ENCODE assay signal across 16 cellular contexts in genomic region chr3:52527039-52527731, GRCh38. TPM values are rescaled to one million over a fixed set of nuclear protein-coding genes. Genes with fewer than 3 reads are reported as not detected.
A peak's percentile ranks its signal among the peaks of the same experiment; 100 is the strongest.
DNase-seq lines count a peak whose midpoint lies in the region; ATAC-seq and TF ChIP-seq lines count a peak whose summit lies in the region.
"Had no signal": no experiment of that assay in that cellular context is flagged by ENCODE, and none has a peak within 500 bp of the region (broad histone marks: within the 10 kb centered on the region; RNA-seq: fewer than 3 reads in every experiment).

No MANE protein-coding gene starts in this region.

- no peak overlapping the region for H3K4me2 ChIP-seq in BLaER1 treated with 17β-estradiol and CSF1 and Interleukin-3, amounts not matched to agents 10 nM and 100 nM
- H3K4me2 ChIP-seq in osteoblast (ENCODE audit: insufficient read depth, low read length), result no peak overlapping the region

- H3K9me3 ChIP-seq in BLaER1 treated with 17β-estradiol and CSF1 and Interleukin-3, amounts not matched to agents 10 nM and 100 nM (replicated peaks in 1 of 11), result no peaks in the 10 kb centered on the region
- H3K9me3 ChIP-seq in MG63 (no peaks in the 10 kb centered on the region), heart right ventricle (no peaks in the 10 kb centered on the region), osteoblast (ENCODE audit: low read depth, low read length) (no peaks in the 10 kb centered on the region)
- H3K9me3 ChIP-seq: tibial nerve had no signal

- H3K27me3 ChIP-seq in BLaER1 treated with 17β-estradiol and CSF1 and Interleukin-3, amounts not matched to agents 10 nM and 100 nM, result no peaks in the 10 kb centered on the region
- no peaks in the 10 kb centered on the region for H3K27me3 ChIP-seq in MG63
- H3K27me3 ChIP-seq in heart right ventricle, result no peaks in the 10 kb centered on the region
- no peaks in the 10 kb centered on the region for H3K27me3 ChIP-seq in osteoblast (ENCODE audit: insufficient read depth, low read length)
- H3K27me3 ChIP-seq: tibial nerve had no signal

- H3K4me1 ChIP-seq in BLaER1 treated with 17β-estradiol and CSF1 and Interleukin-3, amounts not matched to agents 10 nM and 100 nM, result peaks cover 25 to 67% (median 33%) of the 10 kb centered on the region in 10 experiments
- H3K4me1 ChIP-seq in heart right ventricle (peaks cover 46 to 80% (median 64%) of the 10 kb centered on the region in 9 donors), osteoblast (ENCODE audit: insufficient read depth, low read length) (peaks cover 21% of the 10 kb centered on the region)

- ATAC-seq in heart right ventricle (no peak), GM19328 (IDR thresholded peaks at IDR 0.05; ENCODE audit: unreplicated experiment) (no peak)
- ATAC-seq: GM12878 had no signal

- intact Hi-C loops in heart right ventricle (cut with DNase I), result loop anchor here in 1 of 10 donors (5.0 kb wide), 1 partner anchor 35 kb away; no protein-coding TSS in a partner anchor

- peak; percentile 52 for DNase-seq in MG63
- DNase-seq in heart right ventricle, result peak in 1 of 2 donors; percentile 16
- peak; percentile 83 for DNase-seq in osteoblast (ENCODE audit: insufficient read length, low spot score, missing footprints)
- DNase-seq in SKM-1 (lab: John Stamatoyannopoulos, UW; ENCODE audit: unreplicated experiment), result no peak
- DNase-seq in AG08395 (ENCODE audit: low spot score), result no peak
- DNase-seq in HK-2 (ENCODE audit: unreplicated experiment), result no peak
- DNase-seq: activated CD4-positive, alpha-beta T cell treated with anti-CD3 and anti-CD28 coated beads for 4 hours; DMS79; NCI-H446 treated with DMSO at 0.1 percent for 48 hours; nucleus accumbens; T-helper 1 cell had no signal

- WGBS in heart right ventricle, 2 donors, result 91 to 95% methylated on average over 14 of the region's 14 CpGs

- peak overlapping the region in 5 of 11 experiments; percentile 18 to 36 (median 30); a peak in 8 of 22 replicates for H3K27ac ChIP-seq in BLaER1 treated with 17β-estradiol and CSF1 and Interleukin-3, amounts not matched to agents 10 nM and 100 nM
- peak overlapping the region in 7 of 10 donors; percentile 10 to 91 (median 82) for H3K27ac ChIP-seq in heart right ventricle
- no peak overlapping the region for H3K27ac ChIP-seq in osteoblast (ENCODE audit: low read depth, low read length)

- H4K20me1 ChIP-seq in BLaER1 treated with 17β-estradiol and CSF1 and Interleukin-3, amounts not matched to agents 10 nM and 100 nM, result peaks cover 28 to 100% (median 95%) of the 10 kb centered on the region in 11 experiments
- peaks cover 37% of the 10 kb centered on the region for H4K20me1 ChIP-seq in osteoblast (ENCODE audit: insufficient read depth, low read length)

- H3K9ac ChIP-seq in BLaER1 treated with 17β-estradiol and CSF1 and Interleukin-3, amounts not matched to agents 10 nM and 100 nM, result peak overlapping the region in 7 of 11 experiments; percentile 8 to 42 (median 15); a peak in 5 of 22 replicates

- H3K4me3 ChIP-seq in BLaER1 treated with 17β-estradiol and CSF1 and Interleukin-3, amounts not matched to agents 10 nM and 100 nM, result no peak overlapping the region
- H3K4me3 ChIP-seq in MG63, result no peak overlapping the region
- no peak overlapping the region for H3K4me3 ChIP-seq in heart right ventricle
- H3K4me3 ChIP-seq in osteoblast (ENCODE audit: insufficient read depth, low read length), result no peak overlapping the region
- H3K4me3 ChIP-seq: GM12878, tibial nerve had no signal

- H2AFZ ChIP-seq in osteoblast (ENCODE audit: low read length), result no peak overlapping the region

- TF ChIP-seq CTCF in heart right ventricle (IDR thresholded peaks at IDR 0.05), result no peak
- TF ChIP-seq CTCF in osteoblast (IDR thresholded peaks at IDR 0.05; ENCODE audit: extremely low read depth, low read depth, low read length), result no peak

- peaks cover 77 to 100% (median 87%) of the 10 kb centered on the region in 11 experiments for H3K36me3 ChIP-seq in BLaER1 treated with 17β-estradiol and CSF1 and Interleukin-3, amounts not matched to agents 10 nM and 100 nM
- H3K36me3 ChIP-seq in MG63, result peaks cover 8% of the 10 kb centered on the region
- peaks cover 0 to 70% (median 19%) of the 10 kb centered on the region in 9 donors for H3K36me3 ChIP-seq in heart right ventricle
- peaks cover 49% of the 10 kb centered on the region for H3K36me3 ChIP-seq in osteoblast (ENCODE audit: insufficient read depth, low read length)

- H3K79me2 ChIP-seq in osteoblast (ENCODE audit: insufficient read depth, low read length), result peaks cover 33% of the 10 kb centered on the region

RNA-seq across cellular contexts. Expression of gene NT5DC2, which starts 6.5 kb away (rescaled TPM):
- 7.2 and 21.5 TPM in 2 replicates for total RNA-seq in MG63 (2014; rRNA removed; shearing (Covaris generic); ENCODE audit: low replicate concordance)
- 100 to 1,000 TPM in 1 of 10 donors, 10 to 100 TPM in 9; 25.1 to 108 (median 44.5) TPM for total RNA-seq in heart right ventricle
- 100 to 1,000 TPM in 1 of 2 donors, 10 to 100 TPM in 1; 95.1 to 138 TPM for polyA plus RNA-seq in heart right ventricle
- total RNA-seq in osteoblast, result 45.4 and 52.5 TPM in 2 replicates

RNA-seq across cellular contexts. Expression of gene UQCC5, which starts 9.2 kb away (rescaled TPM):
- 0.20 TPM in 1 of 2 replicates, not detected in the other for total RNA-seq in MG63 (2014; rRNA removed; shearing (Covaris generic); ENCODE audit: low replicate concordance)
- total RNA-seq in heart right ventricle (10 to 100 TPM; 30.2 to 98.0 (median 66.9) TPM), osteoblast (6.5 and 8.3 TPM in 2 replicates)
- polyA plus RNA-seq in heart right ventricle, result 100 to 1,000 TPM in 1 of 2 donors, 10 to 100 TPM in 1; 83.5 to 147 TPM

RNA-seq across cellular contexts. Expression of gene STAB1, which starts 32.0 kb away (rescaled TPM):
- total RNA-seq in MG63 (2014; rRNA removed; shearing (Covaris generic); ENCODE audit: low replicate concordance), result not detected in 2 replicates
- total RNA-seq in heart right ventricle (100 to 1,000 TPM in 2 of 10 donors, 10 to 100 TPM in 8; 17.4 to 159 (median 33.2) TPM), osteoblast (0.59 and 1.1 TPM in 2 replicates)
- 100 to 1,000 TPM in 1 of 2 donors, 10 to 100 TPM in 1; 54.1 to 231 TPM for polyA plus RNA-seq in heart right ventricle
- polyA plus RNA-seq: GM12878, IgD-negative memory B cell had no signal

Comparison
In these comparisons a context has a peak if more than half of its experiments do, and no peak if none do; other contexts are left out.
1. DNase-seq: peak in MG63 (single experiment) and osteoblast (single experiment); none in SKM-1 (single experiment), AG08395 (single experiment) and HK-2 (single experiment).